Comparison of ENCODE assay signal across 21 cellular contexts in the genomic region with DNA sequence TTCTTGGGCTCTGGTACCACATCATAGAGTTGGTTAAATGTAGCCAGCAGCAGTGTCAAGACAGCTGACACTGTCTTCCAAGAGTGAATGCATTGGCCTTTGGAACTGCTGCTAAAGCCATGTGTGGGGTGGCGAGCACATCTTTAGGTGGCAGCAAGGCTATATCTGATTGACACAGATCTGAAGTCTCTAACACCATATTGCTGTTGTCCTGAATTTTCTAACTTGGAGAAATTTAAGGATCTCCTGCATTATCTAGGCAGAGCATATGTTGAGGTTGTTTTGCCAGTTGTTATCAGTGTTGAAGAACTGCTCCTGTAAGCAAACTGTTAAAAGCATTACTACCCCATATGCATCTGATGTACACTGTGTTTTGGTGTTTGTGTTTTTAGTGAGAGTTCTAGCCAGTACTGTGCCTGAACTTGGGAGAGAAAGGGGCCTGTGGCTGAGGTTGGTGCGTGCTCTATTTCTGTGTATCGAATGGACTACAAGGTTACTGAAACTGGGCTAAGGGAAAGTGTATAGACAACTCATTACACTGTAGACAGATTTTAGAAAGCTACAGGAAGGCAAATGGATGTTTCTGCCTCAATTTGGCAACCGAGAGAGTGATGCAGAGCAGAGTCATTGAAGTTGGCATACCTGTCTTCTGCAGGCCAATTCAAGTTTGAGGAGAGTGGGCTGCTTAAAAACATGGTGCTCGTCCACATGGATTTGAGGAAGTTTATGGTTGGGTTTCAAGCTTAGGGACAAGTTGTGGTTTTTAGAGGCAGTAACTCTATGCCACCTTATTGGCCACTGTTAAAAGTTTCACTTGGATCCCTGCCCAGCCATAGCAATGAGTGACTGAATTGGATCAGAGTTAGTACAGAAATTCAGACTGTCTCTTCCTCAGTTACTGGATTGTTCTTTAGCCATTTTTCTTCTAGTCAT. TPM values are rescaled to one million over a fixed set of nuclear protein-coding genes. Genes with fewer than 3 reads are reported as not detected.
DNase-seq lines count a peak whose midpoint lies in the region; ATAC-seq lines count a peak whose summit lies in the region.
"Had no signal": no experiment of that assay in that cellular context is flagged by ENCODE, and none has a peak within 500 bp of the region (broad histone marks: within the 10 kb centered on the region; RNA-seq: fewer than 3 reads in every experiment).

No MANE protein-coding gene starts in this region.

- H3K36me3 ChIP-seq in thymus (ENCODE audit: control insufficient read depth, insufficient read depth): peaks cover 6% of the 10 kb centered on the region

- no peak for ATAC-seq in GM21526 (IDR thresholded peaks at IDR 0.05; ENCODE audit: low FRiP score, unreplicated experiment)
- ATAC-seq: GM23338, HepG2 had no signal

- no peaks in the 10 kb centered on the region for H3K9me3 ChIP-seq in thymus (ENCODE audit: control insufficient read depth)
- H3K9me3 ChIP-seq: SJCRH30 had no signal

- peak; percentile 7 for DNase-seq in DMS79 (lab: John Stamatoyannopoulos, UW)
- DNase-seq in DMS79 treated with DMSO at 0.1 percent for 48 hours (lab: John Stamatoyannopoulos, UW): no peak
- DNase-seq in RPMI8226: peak; percentile 82
- peak; percentile 18 for DNase-seq in fibroblast of peridontal ligament (ENCODE audit: extremely low read depth)
- DNase-seq in activated T-cell treated with anti-CD3 and anti-CD28 coated beads for 4 hours: no peak
- DNase-seq in NOMO-1 (lab: John Stamatoyannopoulos, UW; ENCODE audit: unreplicated experiment in 2 of 2): no peak
- DNase-seq: 8988T; activated CD4-positive, alpha-beta T cell treated with anti-CD3 and anti-CD28 coated beads, Interleukin-2, amount 50 U/mL, for 4 hours; activated naive CD8-positive, alpha-beta T cell treated with anti-CD3 and anti-CD28 coated beads for 36 hours; activated T-cell treated with anti-CD3 and anti-CD28 coated beads, Interleukin-2, amount 50 U/mL, for 48 hours; central memory CD4-positive, alpha-beta T cell; effector memory CD4-positive, alpha-beta T cell; foreskin melanocyte; NCI-H1417; NCI-H2227 treated with DMSO at 0.1 percent for 48 hours; nephron progenitor cell had no signal

- H3K27ac ChIP-seq in thymus (ENCODE audit: low read depth): peak overlapping the region; percentile 5
- H3K27ac ChIP-seq: SJCRH30 had no signal

- H3K4me3 ChIP-seq in thymus (ENCODE audit: low read length): no peak overlapping the region
- H3K4me3 ChIP-seq: GM23338, SJCRH30 had no signal

- H3K4me1 ChIP-seq in thymus (ENCODE audit: control insufficient read depth, insufficient read depth, low read length): no peaks in the 10 kb centered on the region

- 90% methylated on average over 5 of the region's 5 CpGs for WGBS in thymus

- no peaks in the 10 kb centered on the region for H3K27me3 ChIP-seq in thymus (ENCODE audit: control insufficient read depth, insufficient read depth)
- H3K27me3 ChIP-seq: SJCRH30 had no signal

RNA-seq across cellular contexts. Expression of a gene that starts 16.9 kb away (rescaled TPM):
- 4.9 TPM for polyA plus RNA-seq in thymus

RNA-seq across cellular contexts. Expression of a gene that starts 32.5 kb away (rescaled TPM):
- 72.3 TPM for polyA plus RNA-seq in thymus

RNA-seq across cellular contexts. Expression of a gene that starts 40.0 kb away (rescaled TPM):
- 43.2 TPM for polyA plus RNA-seq in thymus

Comparison
In these comparisons a context has a peak if more than half of its experiments do, and no peak if none do; other contexts are left out.
1. DNase-seq: peak in DMS79 (single experiment), RPMI8226 (single experiment) and fibroblast of peridontal ligament (single experiment); none in DMS79 treated with DMSO at 0.1 percent for 48 hours (single experiment), activated T-cell treated with anti-CD3 and anti-CD28 coated beads for 4 hours (single experiment) and NOMO-1 (0 of 2).